In genomic region chr2:241558532-241559488, GRCh38 we compare ENCODE assay signal across 8 cellular contexts. TPM values are rescaled to one million over a fixed set of nuclear protein-coding genes. Genes with fewer than 3 reads are reported as not detected.
A peak's percentile ranks its signal among the peaks of the same experiment; 100 is the strongest.
DNase-seq lines count a peak whose midpoint lies in the region; ATAC-seq and TF ChIP-seq lines count a peak whose summit lies in the region.

TSS of gene BOK (plus strand) at chr2:241558745. CDS start at chr2:241559484, 739 bp downstream.

- TF ChIP-seq CTCF in RWPE1 (conservative IDR thresholded peaks at IDR 0.05; ENCODE audit: low read depth) (no peak), right lobe of liver (IDR thresholded peaks at IDR 0.05) (no peak)

- H3K27ac ChIP-seq in RWPE1 = peak within 1 kb of the TSS; percentile 84
- H3K27ac ChIP-seq in duodenal mucosa (ENCODE audit: low read depth, low read length) = peak within 1 kb of the TSS; percentile 25
- H3K27ac ChIP-seq in right lobe of liver = peak within 1 kb of the TSS; percentile 83 to 97 (median 97)

- H3K36me3 ChIP-seq in duodenal mucosa (ENCODE audit: control insufficient read depth in 1 of 2, insufficient read depth in 2 of 2, low read length in 2 of 2) = no peaks in the 10 kb centered on the region
- H3K36me3 ChIP-seq in right lobe of liver = peaks cover 0 to 13% (median 4%) of the 10 kb centered on the region in 4 donors

- 0% methylated on average over 23 of the region's 124 CpGs for WGBS in right lobe of liver (ENCODE audit: insufficient coverage, low coverage, low lambda C conversion rate, missing lambda C conversion rate)

- H3K9me3 ChIP-seq in duodenal mucosa (ENCODE audit: control insufficient read depth in 1 of 2, low read length in 2 of 2) = no peaks in the 10 kb centered on the region
- H3K9me3 ChIP-seq in right lobe of liver = no peaks in the 10 kb centered on the region

- peaks cover 0 to 9% of the 10 kb centered on the region in 2 donors for H3K27me3 ChIP-seq in duodenal mucosa (ENCODE audit: control insufficient read depth in 1 of 2, insufficient read depth in 2 of 2, low read length in 2 of 2)
- no peaks in the 10 kb centered on the region for H3K27me3 ChIP-seq in right lobe of liver

- DNase-seq in Right ventricle myocardium superior = peak; percentile 75
- no peak for DNase-seq in Right ventricle myocardium inferior (ENCODE audit: missing footprints)
- peak; percentile 76 for DNase-seq in RWPE1 (ENCODE audit: low spot score)
- DNase-seq in right lobe of liver = peak; percentile 82 to 90 (median 90)
- DNase-seq in stimulated activated naive CD8-positive, alpha-beta T cell treated with anti-CD3 and anti-CD28 coated beads, Interleukin-15, Interleukin-2, amounts not matched to agents 100 U/mL and 50 U/mL, for 24 hours = peak; percentile 16
- no peak for DNase-seq in activated CD4-positive, CD25-positive, alpha-beta regulatory T cell treated with anti-CD3 and anti-CD28 coated beads, Interleukin-2, amount 50 U/mL, for 72 hours
- DNase-seq in SHP77 treated with DMSO at 0.1 percent for 48 hours (lab: John Stamatoyannopoulos, UW) = no peak

- intact Hi-C loops in Right ventricle myocardium superior (cut with DNase I) = no loop called here
- intact Hi-C loops in Right ventricle myocardium inferior (cut with DNase I) = loop anchor here (2.0 kb wide), 1 partner anchor 52 kb away; no protein-coding TSS in a partner anchor
- intact Hi-C loops in right lobe of liver (cut with DNase I) = no loop called here

- H3K4me3 ChIP-seq in duodenal mucosa (ENCODE audit: low read depth in 1 of 2, low read length in 2 of 2) (peak within 1 kb of the TSS; percentile 58 to 70), right lobe of liver (peak within 1 kb of the TSS; percentile 80 to 89 (median 88))

- H3K9ac ChIP-seq in duodenal mucosa (ENCODE audit: low read depth in 1 of 2, low read length in 2 of 2) = peak within 1 kb of the TSS; percentile 12 to 54

- CTCF ChIA-PET in RWPE1 (lab: Yijun Ruan, JAX) = interaction anchor here (1.2 kb wide), 1 partner anchor 143 kb away, joined by 3 read pairs; the partner anchor contains the start of gene ING5

- H3K4me1 ChIP-seq in duodenal mucosa (ENCODE audit: control insufficient read depth in 1 of 2, insufficient read depth in 2 of 2, low read length in 2 of 2) = peaks cover 9% of the 10 kb centered on the region in 2 donors
- peaks cover 0 to 18% (median 8%) of the 10 kb centered on the region in 4 donors for H3K4me1 ChIP-seq in right lobe of liver

- POLR2A ChIA-PET in RWPE1 (lab: Yijun Ruan, JAX; ENCODE audit: low non-redundant PET) = interaction anchor here (0.6 kb wide), 1 partner anchor 11 kb away, joined by 4 read pairs; no protein-coding TSS in a partner anchor

- peak; percentile 64 for ATAC-seq in Right ventricle myocardium superior (ENCODE audit: poor library complexity)
- ATAC-seq in Right ventricle myocardium inferior = no peak
- ATAC-seq in right lobe of liver = peak; percentile 46 to 60 (median 58)
- ATAC-seq in stimulated activated naive CD8-positive, alpha-beta T cell treated with anti-CD3 and anti-CD28 coated beads, Interleukin-15, Interleukin-2, amounts not matched to agents 100 U/mL and 50 U/mL, for 24 hours = no peak

- TF ChIP-seq POLR2A in right lobe of liver (IDR thresholded peaks at IDR 0.05) = peak; percentile 49

RNA-seq across cellular contexts. Expression of gene BOK, which starts in this region (rescaled TPM):
- total RNA-seq in Right ventricle myocardium superior (3.8 TPM), Right ventricle myocardium inferior (4.5 TPM), right lobe of liver (100 to 1,000 TPM in 3 of 6 experiments, 10 to 100 TPM in 3; 50.1 to 119 (median 90.5) TPM)

Comparison
In these comparisons a context has a peak if more than half of its experiments do, and no peak if none do; other contexts are left out.
1. ATAC-seq: peak in Right ventricle myocardium superior (single experiment) and right lobe of liver (4 of 4); none in Right ventricle myocardium inferior (single experiment) and stimulated activated naive CD8-positive, alpha-beta T cell treated with anti-CD3 and anti-CD28 coated beads, Interleukin-15, Interleukin-2, amounts not matched to agents 100 U/mL and 50 U/mL, for 24 hours (single experiment).
2. DNase-seq: peak in Right ventricle myocardium superior (single experiment), RWPE1 (single experiment), right lobe of liver (3 of 3) and stimulated activated naive CD8-positive, alpha-beta T cell treated with anti-CD3 and anti-CD28 coated beads, Interleukin-15, Interleukin-2, amounts not matched to agents 100 U/mL and 50 U/mL, for 24 hours (single experiment); none in Right ventricle myocardium inferior (single experiment), activated CD4-positive, CD25-positive, alpha-beta regulatory T cell treated with anti-CD3 and anti-CD28 coated beads, Interleukin-2, amount 50 U/mL, for 72 hours (single experiment) and SHP77 treated with DMSO at 0.1 percent for 48 hours (single experiment).
3. H3K27ac ChIP-seq: peak in every context shown above with its lines; median percentile 97 in right lobe of liver; 84 in RWPE1; 25 in duodenal mucosa.